ENCODE assay signal across 1 cellular context in the genomic region with DNA sequence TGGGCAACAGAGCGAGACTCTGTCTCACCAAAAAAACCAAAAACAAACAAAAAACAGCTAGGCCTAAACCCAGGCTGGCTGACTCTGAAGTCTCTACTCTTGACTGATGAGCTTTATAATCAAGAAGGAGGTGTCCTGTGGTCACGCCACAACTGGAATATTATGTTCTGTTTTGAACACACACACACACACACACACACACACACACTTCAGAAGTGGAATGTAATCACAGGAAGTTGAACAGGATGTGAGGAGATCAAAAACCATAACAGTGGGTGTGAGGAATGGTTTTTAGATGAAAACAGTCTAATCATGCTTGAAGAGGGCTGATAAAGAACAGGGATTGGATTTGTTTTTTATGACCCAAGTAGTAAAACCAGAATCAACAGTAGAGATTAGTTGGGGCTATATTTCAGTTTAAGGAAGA.
A peak's percentile ranks its signal among the peaks of the same experiment; 100 is the strongest.
TF ChIP-seq lines count a peak whose summit lies in the region.

No MANE protein-coding gene starts in this region.

TF ChIP-seq in K562, 482 proteins besides CTCF, POLR2A, EP300 and RAD21 (continued from another document):
- peak; percentile 62 for TF ChIP-seq GABPA (tag; conservative IDR thresholded peaks at IDR 0.05; ENCODE audit: low read depth)
- TF ChIP-seq SRSF1 (IDR thresholded peaks at IDR 0.05; ENCODE audit: low read depth, low read length), result no peak
- TF ChIP-seq ERF (CRISPR knock-in tag; IDR thresholded peaks at IDR 0.05), result no peak
- TF ChIP-seq, protein P1, sequence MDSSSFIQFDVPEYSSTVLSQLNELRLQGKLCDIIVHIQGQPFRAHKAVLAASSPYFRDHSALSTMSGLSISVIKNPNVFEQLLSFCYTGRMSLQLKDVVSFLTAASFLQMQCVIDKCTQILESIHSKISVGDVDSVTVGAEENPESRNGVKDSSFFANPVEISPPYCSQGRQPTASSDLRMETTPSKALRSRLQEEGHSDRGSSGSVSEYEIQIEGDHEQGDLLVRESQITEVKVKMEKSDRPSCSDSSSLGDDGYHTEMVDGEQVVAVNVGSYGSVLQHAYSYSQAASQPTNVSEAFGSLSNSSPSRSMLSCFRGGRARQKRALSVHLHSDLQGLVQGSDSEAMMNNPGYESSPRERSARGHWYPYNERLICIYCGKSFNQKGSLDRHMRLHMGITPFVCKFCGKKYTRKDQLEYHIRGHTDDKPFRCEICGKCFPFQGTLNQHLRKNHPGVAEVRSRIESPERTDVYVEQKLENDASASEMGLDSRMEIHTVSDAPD (CRISPR knock-in tag; IDR thresholded peaks at IDR 0.05), result no peak
- no peak for TF ChIP-seq BRCA1 (IDR thresholded peaks at IDR 0.05)
- no peak for TF ChIP-seq BRCA1 (CRISPR knock-in tag; IDR thresholded peaks at IDR 0.05)
- TF ChIP-seq TAF15 (IDR thresholded peaks at IDR 0.05; ENCODE audit: low read depth, low read length), result no peak
- no peak; the same call in 1 of the 2 replicates for TF ChIP-seq GTF2A2 (tag; IDR thresholded peaks at IDR 0.05)
- TF ChIP-seq TEAD4 (IDR thresholded peaks at IDR 0.05; ENCODE audit: low read length), result peak; percentile 43
- TF ChIP-seq TEAD4 (CRISPR knock-in tag; IDR thresholded peaks at IDR 0.05; ENCODE audit: borderline replicate concordance), result no peak
TF ChIP-seq in K562: peak in this region for 35.
